ENCODE assay signal across 26 cellular contexts in genomic region chr4:30946288-30946687, GRCh38.
"Had no signal": no experiment of that assay in that cellular context is flagged by ENCODE, and none has a peak within 500 bp of the region (broad histone marks: within the 10 kb centered on the region; RNA-seq: fewer than 3 reads in every experiment).

No MANE protein-coding gene starts in this region.

- FAIRE-seq: astrocyte, small intestine, TTC549 had no signal

- H3K27me3 ChIP-seq: brain microvascular endothelial cell, gastrocnemius medialis, neutrophil, sigmoid colon, transverse colon had no signal

- H3K36me3 Mint-ChIP-seq: activated CD4-positive, alpha-beta memory T cell treated with anti-CD3 and anti-CD28 coated beads for 36 hours; activated naive CD4-positive, alpha-beta T cell treated with anti-CD3 and anti-CD28 coated beads, Interleukin-2, amount 10 ng/mL, durations not matched to agents 7 days and 5 days; activated naive CD8-positive, alpha-beta T cell treated with anti-CD3 and anti-CD28 coated beads, Interleukin-2, amount 10 ng/mL, durations not matched to agents 7 days and 5 days had no signal

- H3K9me3 Mint-ChIP-seq: activated CD4-positive, alpha-beta T cell treated with anti-CD3 and anti-CD28 coated beads, Interleukin-2, amount 10 ng/mL, durations not matched to agents 24 days and 14 days; activated naive CD8-positive, alpha-beta T cell treated with anti-CD3 and anti-CD28 coated beads, Interleukin-2, amount 10 ng/mL, durations not matched to agents 7 days and 5 days had no signal

- DNase-seq: activated CD4-positive, alpha-beta memory T cell treated with anti-CD3 and anti-CD28 coated beads for 36 hours; activated CD4-positive, alpha-beta T cell treated with anti-CD3 and anti-CD28 coated beads, Interleukin-2, amount 10 ng/mL, durations not matched to agents 24 days and 14 days; activated CD8-positive, alpha-beta memory T cell treated with anti-CD3 and anti-CD28 coated beads, Interleukin-2, amount 50 U/mL, for 4 hours; activated gamma-delta T cell; activated naive CD4-positive, alpha-beta T cell treated with anti-CD3 and anti-CD28 coated beads, Interleukin-2, amount 10 ng/mL, durations not matched to agents 7 days and 5 days; activated naive CD8-positive, alpha-beta T cell treated with anti-CD3 and anti-CD28 coated beads, Interleukin-2, amount 10 ng/mL, durations not matched to agents 7 days and 5 days; activated T-cell treated with anti-CD3 and anti-CD28 coated beads, Interleukin-2, amount 50 U/mL, for 1 hour; brain microvascular endothelial cell; caudate nucleus; erythroblast; gastrocnemius medialis; hippocampal formation; left cardiac atrium; left ventricle myocardium superior; natural killer cell; ovary; sigmoid colon; stimulated activated naive CD4-positive, alpha-beta T cell; transverse colon; WERI-Rb-1 had no signal

- H3K27ac ChIP-seq: brain microvascular endothelial cell, gastrocnemius medialis, neutrophil, ovary, sigmoid colon, transverse colon, WERI-Rb-1 had no signal

- H3K4me1 ChIP-seq: gastrocnemius medialis had no signal

- H3K4me3 ChIP-seq: gastrocnemius medialis, ovary, sigmoid colon, transverse colon had no signal

- ATAC-seq: activated CD4-positive, CD25-positive, alpha-beta regulatory T cell treated with anti-CD3 and anti-CD28 coated beads, Interleukin-2, amount 50 U/mL, for 24 hours; gastrocnemius medialis; left cardiac atrium; natural killer cell had no signal

- H3K36me3 ChIP-seq: brain microvascular endothelial cell, gastrocnemius medialis, neutrophil, ovary, sigmoid colon, transverse colon, WERI-Rb-1 had no signal

- H3K9me3 ChIP-seq: gastrocnemius medialis, neutrophil, ovary, sigmoid colon, transverse colon had no signal

- H3K4me1 Mint-ChIP-seq: activated CD4-positive, alpha-beta T cell treated with anti-CD3 and anti-CD28 coated beads, Interleukin-2, amount 10 ng/mL, durations not matched to agents 24 days and 14 days; activated naive CD4-positive, alpha-beta T cell treated with anti-CD3 and anti-CD28 coated beads, Interleukin-2, amount 10 ng/mL, durations not matched to agents 7 days and 5 days; activated naive CD8-positive, alpha-beta T cell treated with anti-CD3 and anti-CD28 coated beads, Interleukin-2, amount 10 ng/mL, durations not matched to agents 7 days and 5 days; natural killer cell had no signal

- H3K27ac Mint-ChIP-seq: activated CD4-positive, alpha-beta memory T cell treated with anti-CD3 and anti-CD28 coated beads for 36 hours; activated CD4-positive, alpha-beta T cell treated with anti-CD3 and anti-CD28 coated beads, Interleukin-2, amount 10 ng/mL, durations not matched to agents 24 days and 14 days; activated naive CD4-positive, alpha-beta T cell treated with anti-CD3 and anti-CD28 coated beads, Interleukin-2, amount 10 ng/mL, durations not matched to agents 7 days and 5 days; activated naive CD8-positive, alpha-beta T cell treated with anti-CD3 and anti-CD28 coated beads, Interleukin-2, amount 10 ng/mL, durations not matched to agents 7 days and 5 days; natural killer cell had no signal

- H3K27me3 Mint-ChIP-seq: activated CD4-positive, alpha-beta memory T cell treated with anti-CD3 and anti-CD28 coated beads for 36 hours; activated CD4-positive, alpha-beta T cell treated with anti-CD3 and anti-CD28 coated beads, Interleukin-2, amount 10 ng/mL, durations not matched to agents 24 days and 14 days; activated naive CD4-positive, alpha-beta T cell treated with anti-CD3 and anti-CD28 coated beads, Interleukin-2, amount 10 ng/mL, durations not matched to agents 7 days and 5 days; activated naive CD8-positive, alpha-beta T cell treated with anti-CD3 and anti-CD28 coated beads, Interleukin-2, amount 10 ng/mL, durations not matched to agents 7 days and 5 days; progenitor cell of endocrine pancreas had no signal

- H3K4me3 Mint-ChIP-seq: activated CD4-positive, alpha-beta memory T cell treated with anti-CD3 and anti-CD28 coated beads for 36 hours; activated CD4-positive, alpha-beta T cell treated with anti-CD3 and anti-CD28 coated beads, Interleukin-2, amount 10 ng/mL, durations not matched to agents 24 days and 14 days; activated naive CD4-positive, alpha-beta T cell treated with anti-CD3 and anti-CD28 coated beads, Interleukin-2, amount 10 ng/mL, durations not matched to agents 7 days and 5 days; activated naive CD8-positive, alpha-beta T cell treated with anti-CD3 and anti-CD28 coated beads, Interleukin-2, amount 10 ng/mL, durations not matched to agents 7 days and 5 days; natural killer cell had no signal
